In the genomic region with DNA sequence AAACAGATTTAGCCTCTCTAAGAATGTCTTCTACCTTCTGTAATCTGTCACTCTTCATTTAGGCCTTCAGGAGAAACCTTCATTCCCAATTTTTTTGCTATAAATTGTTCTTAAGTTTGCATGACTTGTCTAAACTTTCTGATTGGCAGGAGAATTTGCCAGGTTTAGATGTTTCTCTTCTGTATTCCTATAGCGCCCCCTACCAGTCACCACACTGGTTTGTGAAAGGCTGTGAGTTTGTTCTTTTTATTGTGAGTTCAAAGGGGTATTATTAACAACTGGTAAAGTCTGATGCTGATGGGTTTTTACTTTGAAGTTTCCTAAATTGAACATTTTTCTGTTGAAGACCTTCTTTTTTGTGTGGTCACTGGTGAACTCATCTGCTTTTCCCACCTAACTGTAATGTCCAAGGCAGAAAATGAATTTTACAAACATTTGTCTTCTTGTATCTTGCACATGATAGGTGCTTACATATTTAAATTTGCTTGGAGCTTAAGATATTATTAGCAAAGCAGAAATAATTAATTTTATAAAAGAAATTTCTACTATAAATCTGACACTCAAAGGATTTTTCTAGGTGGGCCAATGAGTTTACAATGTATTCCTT, we compare ENCODE assay signal across 8 cellular contexts. TPM values are rescaled to one million over a fixed set of nuclear protein-coding genes. Genes with fewer than 3 reads are reported as not detected.
DNase-seq lines count a peak whose midpoint lies in the region; ATAC-seq and TF ChIP-seq lines count a peak whose summit lies in the region.

No MANE protein-coding gene starts in this region.

- H3K27me3 ChIP-seq in HCT116 (ENCODE audit: insufficient read depth, low read length), result no peaks in the 10 kb centered on the region
- H3K27me3 ChIP-seq in SJCRH30, result no peaks in the 10 kb centered on the region

- H3K27me3 Mint-ChIP-seq in activated T-helper 2 cell treated with anti-CD3 and anti-CD28 coated beads, Interferon-gamma antibody, Interleukin-2, Interleukin-4, amounts not matched to agents 10 μg/mL and 5 μg/mL and 100 μg/mL, durations not matched to agents 14 hours and 24 hours and 36 hours (ENCODE audit: low read depth), result no peaks in the 10 kb centered on the region

- no peak overlapping the region for H3K9ac ChIP-seq in HCT116 (ENCODE audit: low read length)

- intact Hi-C loops in HCT116 (cut with micrococcal nuclease), result loop anchor here (1.0 kb wide), 1 partner anchor 40 kb away; no protein-coding TSS in a partner anchor
- intact Hi-C loops in activated T-helper 2 cell treated with anti-CD3 and anti-CD28 coated beads, Interferon-gamma antibody, Interleukin-2, Interleukin-4, amounts not matched to agents 10 μg/mL and 5 μg/mL and 100 μg/mL, durations not matched to agents 14 hours and 24 hours and 36 hours (cut with micrococcal nuclease), result loop anchor here (1.0 to 5.0 kb wide), 3 partner anchors 40 to 304 kb away; a partner anchor contains a TSS

- POLR2A ChIA-PET in HCT116 (lab: Charles Lee), result no interaction called here

- no peaks in the 10 kb centered on the region for H3K9me2 ChIP-seq in HCT116 (ENCODE audit: insufficient read depth)

- H3K9me3 ChIP-seq in HCT116 (ENCODE audit: control insufficient read depth in 1 of 2, insufficient read depth in 1 of 2, low read depth in 1 of 2, low read length in 2 of 2) (no peaks in the 10 kb centered on the region), SJCRH30 (replicated peaks) (0 out of 2 replicates have a peak, but pooled peaks cover 3% of the 10 kb centered on the region)

- no peak for TF ChIP-seq POLR2A in HCT116 (IDR thresholded peaks at IDR 0.05; ENCODE audit: borderline replicate concordance, extremely low read depth, insufficient read depth, insufficient read length)

- peak; percentile 71 for DNase-seq in HCT116 (ENCODE audit: low read depth, low spot score)
- peak; percentile 71 to 82 for DNase-seq in SJCRH30
- DNase-seq in activated T-helper 2 cell treated with anti-CD3 and anti-CD28 coated beads, Interferon-gamma antibody, Interleukin-2, Interleukin-4, amounts not matched to agents 10 μg/mL and 5 μg/mL and 100 μg/mL, durations not matched to agents 14 hours and 24 hours and 36 hours (ENCODE audit: low spot score), result peak; percentile 37
- peak; percentile 59 for DNase-seq in foreskin melanocyte
- DNase-seq in renal cortical epithelial cell (ENCODE audit: low read depth), result peak; percentile 72
- DNase-seq in cortex of kidney (lab: John Stamatoyannopoulos, UW), result no peak
- DNase-seq in DMS79 (lab: John Stamatoyannopoulos, UW), result no peak

- CTCF ChIA-PET in HCT116 (lab: Charles Lee), result interaction anchor here (0.7 to 1.0 kb wide), 2 partner anchors 39 to 133 kb away, joined by 3 to 4 read pairs; no protein-coding TSS in a partner anchor

- RAD21 ChIA-PET in HCT116 (lab: Charles Lee; ENCODE audit: low non-redundant PET in 1 of 2, low total read pairs in 2 of 2, uncharacterized antibody in 2 of 2, unreplicated experiment in 2 of 2), result no interaction called here

- H3K9me3 Mint-ChIP-seq in activated T-helper 2 cell treated with anti-CD3 and anti-CD28 coated beads, Interferon-gamma antibody, Interleukin-2, Interleukin-4, amounts not matched to agents 10 μg/mL and 5 μg/mL and 100 μg/mL, durations not matched to agents 14 hours and 24 hours and 36 hours, result no peaks in the 10 kb centered on the region

- H3K4me1 Mint-ChIP-seq in activated T-helper 2 cell treated with anti-CD3 and anti-CD28 coated beads, Interferon-gamma antibody, Interleukin-2, Interleukin-4, amounts not matched to agents 10 μg/mL and 5 μg/mL and 100 μg/mL, durations not matched to agents 14 hours and 24 hours and 36 hours (ENCODE audit: low read depth), result peaks cover 8% of the 10 kb centered on the region

- ATAC-seq in HCT116, result peak; percentile 74

- TF ChIP-seq CTCF in C4-2B (conservative IDR thresholded peaks at IDR 0.05), result peak; percentile 88
- TF ChIP-seq CTCF in HCT116 (IDR thresholded peaks at IDR 0.05 in 2 of 3, conservative IDR thresholded peaks at IDR 0.05 in 1 of 3; ENCODE audit: borderline replicate concordance in 1 of 3, insufficient read depth in 1 of 3, low read depth in 2 of 3, low read length in 2 of 3), result peak; percentile 82 to 96 (median 83)

- H3K4me1 ChIP-seq in HCT116 (ENCODE audit: control insufficient read depth in 1 of 2, insufficient read depth in 2 of 2, low read length in 2 of 2), result no peaks in the 10 kb centered on the region
- peaks cover 6% of the 10 kb centered on the region for H3K4me1 ChIP-seq in SJCRH30

- no peaks in the 10 kb centered on the region for H3K79me2 ChIP-seq in HCT116 (ENCODE audit: insufficient read depth, low read length)

- no peak overlapping the region for H3K4me3 Mint-ChIP-seq in activated T-helper 2 cell treated with anti-CD3 and anti-CD28 coated beads, Interferon-gamma antibody, Interleukin-2, Interleukin-4, amounts not matched to agents 10 μg/mL and 5 μg/mL and 100 μg/mL, durations not matched to agents 14 hours and 24 hours and 36 hours (ENCODE audit: low read depth)

- H3K36me3 ChIP-seq in HCT116 (ENCODE audit: control insufficient read depth in 1 of 2, insufficient read depth in 2 of 2, low read length in 2 of 2), result no peaks in the 10 kb centered on the region
- H3K36me3 ChIP-seq in SJCRH30, result no peaks in the 10 kb centered on the region

- TF ChIP-seq RAD21 in HCT116 (IDR thresholded peaks at IDR 0.05; ENCODE audit: low read depth), result peak; percentile 81

- no peak overlapping the region for H3K27ac ChIP-seq in C4-2B
- H3K27ac ChIP-seq in HCT116 (ENCODE audit: low read depth, low read length), result no peak overlapping the region
- H3K27ac ChIP-seq in SJCRH30, result no peak overlapping the region

- no peak overlapping the region for H2AFZ ChIP-seq in HCT116 (ENCODE audit: low read depth, low read length, poor library complexity, severe bottlenecking)

- no peaks in the 10 kb centered on the region for H4K20me1 ChIP-seq in HCT116 (ENCODE audit: insufficient read depth)

- BruUV-seq in HCT116 (replicated peaks; lab: Mats Ljungman, UMichigan), result no TSS peak

- H3K4me3 ChIP-seq in HCT116 (replicated peaks in 1 of 2; ENCODE audit: low read depth in 1 of 2, low read length in 2 of 2) (no peak overlapping the region), SJCRH30 (no peak overlapping the region)

- no peak overlapping the region for H3K27ac Mint-ChIP-seq in activated T-helper 2 cell treated with anti-CD3 and anti-CD28 coated beads, Interferon-gamma antibody, Interleukin-2, Interleukin-4, amounts not matched to agents 10 μg/mL and 5 μg/mL and 100 μg/mL, durations not matched to agents 14 hours and 24 hours and 36 hours

- peaks cover 60% of the 10 kb centered on the region for H3K36me3 Mint-ChIP-seq in activated T-helper 2 cell treated with anti-CD3 and anti-CD28 coated beads, Interferon-gamma antibody, Interleukin-2, Interleukin-4, amounts not matched to agents 10 μg/mL and 5 μg/mL and 100 μg/mL, durations not matched to agents 14 hours and 24 hours and 36 hours (ENCODE audit: low read depth)

- H3K4me2 ChIP-seq in HCT116 (ENCODE audit: low read length), result no peak overlapping the region

TF ChIP-seq in HCT116, 20 proteins besides CTCF, POLR2A, EP300 and RAD21:
- TF ChIP-seq ELF1 (IDR thresholded peaks at IDR 0.05; ENCODE audit: borderline replicate concordance, low read depth), result no peak

RNA-seq across cellular contexts. Expression of a gene that starts 18.4 kb away (rescaled TPM):
- total RNA-seq in HCT116 (2021; ENCODE audit: unreplicated experiment) (0.07 TPM), renal cortical epithelial cell (0.17 and 0.99 TPM in 2 replicates)
- polyA plus RNA-seq in HCT116 (2012), result 0.03 and 0.04 TPM in 2 replicates
- 19.1 and 20.2 TPM in 2 replicates for total RNA-seq in SJCRH30 (2014; rRNA removed; shearing (Covaris generic))
- total RNA-seq in activated T-helper 2 cell treated with anti-CD3 and anti-CD28 coated beads, Interferon-gamma antibody, Interleukin-2, Interleukin-4, amounts not matched to agents 10 μg/mL and 5 μg/mL and 100 μg/mL, durations not matched to agents 14 hours and 24 hours and 36 hours, result 0.05 and 0.09 TPM in 2 replicates

Comparison
In these comparisons a context has a peak if more than half of its experiments do, and no peak if none do; other contexts are left out.
1. DNase-seq: peak in HCT116 (single experiment), SJCRH30 (2 of 2), activated T-helper 2 cell treated with anti-CD3 and anti-CD28 coated beads, Interferon-gamma antibody, Interleukin-2, Interleukin-4, amounts not matched to agents 10 μg/mL and 5 μg/mL and 100 μg/mL, durations not matched to agents 14 hours and 24 hours and 36 hours (single experiment), foreskin melanocyte (single experiment) and renal cortical epithelial cell (single experiment); none in cortex of kidney (single experiment) and DMS79 (single experiment).
2. RNA of a gene that starts 18.4 kb away (total RNA-seq): 19.1 to 20.2 TPM in SJCRH30; 0.17 to 0.99 TPM in renal cortical epithelial cell, 0.05 to 0.09 TPM in activated T-helper 2 cell treated with anti-CD3 and anti-CD28 coated beads, Interferon-gamma antibody, Interleukin-2, Interleukin-4, amounts not matched to agents 10 μg/mL and 5 μg/mL and 100 μg/mL, durations not matched to agents 14 hours and 24 hours and 36 hours and 0.07 TPM in HCT116 (single experiment); every median in the first group is over 10 times any median in the second.